15 cellular contexts compared by ENCODE assay signal in genomic region chr14:55121628-55122440, GRCh38. TPM values are rescaled to one million over a fixed set of nuclear protein-coding genes. Genes with fewer than 3 reads are reported as not detected.
DNase-seq lines count a peak whose midpoint lies in the region; ATAC-seq, FAIRE-seq and TF ChIP-seq lines count a peak whose summit lies in the region.
"Had no signal": no experiment of that assay in that cellular context is flagged by ENCODE, and none has a peak within 500 bp of the region (broad histone marks: within the 10 kb centered on the region; RNA-seq: fewer than 3 reads in every experiment).

No MANE protein-coding gene starts in this region.

- H4K20me1 ChIP-seq in SK-N-SH (ENCODE audit: insufficient read depth) = no peaks in the 10 kb centered on the region

- TF ChIP-seq EP300 in SK-N-SH (IDR thresholded peaks at IDR 0.05; ENCODE audit: borderline replicate concordance in 1 of 2, low read depth in 1 of 2, low read length in 1 of 2) = no peak

- no peak for ATAC-seq in SK-N-SH treated with all-trans-retinoic acid at 6 μM for 48 hours
- no peak for ATAC-seq in GM18907 (IDR thresholded peaks at IDR 0.05; ENCODE audit: unreplicated experiment)
- ATAC-seq: stimulated activated naive B cell treated with anti-CD40 and anti-IgM and Interleukin-4, amounts not matched to agents 10 μg/mL and 1 μg/mL and 100 μg/mL, for 72 hours had no signal

- H3K4me3 ChIP-seq in SK-N-SH (ENCODE audit: low read depth in 2 of 2, low read length in 1 of 2) (no peak overlapping the region), duodenal mucosa (ENCODE audit: low read depth in 1 of 2, low read length in 2 of 2) (peak overlapping the region; percentile 6 to 25), muscle layer of duodenum (ENCODE audit: low read depth in 1 of 2, low read length in 2 of 2) (no peak overlapping the region)

- H3K9me3 ChIP-seq in SK-N-SH (no peaks in the 10 kb centered on the region), duodenal mucosa (ENCODE audit: control insufficient read depth in 1 of 2, low read length in 2 of 2) (no peaks in the 10 kb centered on the region), muscle layer of duodenum (ENCODE audit: control insufficient read depth in 1 of 2, low read length in 2 of 2) (no peaks in the 10 kb centered on the region)

- H3K79me2 ChIP-seq in SK-N-SH (ENCODE audit: insufficient read depth) = no peaks in the 10 kb centered on the region

- no peak for TF ChIP-seq CTCF in SK-N-SH (IDR thresholded peaks at IDR 0.05)

- H3K4me2 ChIP-seq in SK-N-SH = peak overlapping the region; percentile 64; the same call in 1 of the 2 replicates

- H3K36me3 ChIP-seq in SK-N-SH (replicated peaks in 1 of 2; ENCODE audit: control insufficient read depth in 1 of 2, insufficient read depth in 2 of 2, low read length in 1 of 2) (no peaks in the 10 kb centered on the region), duodenal mucosa (ENCODE audit: control insufficient read depth in 1 of 2, insufficient read depth in 2 of 2, low read length in 2 of 2) (no peaks in the 10 kb centered on the region), muscle layer of duodenum (ENCODE audit: control insufficient read depth in 1 of 2, insufficient read depth in 2 of 2, low read length in 2 of 2) (no peaks in the 10 kb centered on the region)

- no peak for TF ChIP-seq RAD21 in SK-N-SH (IDR thresholded peaks at IDR 0.05; ENCODE audit: low read length)

- peak overlapping the region; percentile 71 for H2AFZ ChIP-seq in SK-N-SH (ENCODE audit: low read depth)

- no peak overlapping the region for H3K9ac ChIP-seq in SK-N-SH
- peak overlapping the region; percentile 22 to 23 for H3K9ac ChIP-seq in duodenal mucosa (ENCODE audit: low read depth in 1 of 2, low read length in 2 of 2)

- FAIRE-seq in urothelium cell line (lab: Jason Lieb, UNC) (peak; percentile 48), RCC 7860 (lab: Jason Lieb, UNC) (no peak)

- CTCF ChIA-PET in SK-N-SH (lab: Yijun Ruan, JAX) = interaction anchor here (0.6 to 3.3 kb wide), 6 partner anchors 10 to 219 kb away, joined by 3 to 10 read pairs (median 5); partner anchors contain the start of gene MAPK1IP1L

- H3K4me1 ChIP-seq in SK-N-SH (ENCODE audit: control insufficient read depth in 1 of 2, insufficient read depth in 2 of 2, low read depth in 1 of 2, low read length in 1 of 2) (peaks cover 7 to 16% of the 10 kb centered on the region in 2 experiments), duodenal mucosa (ENCODE audit: control insufficient read depth in 1 of 2, insufficient read depth in 2 of 2, low read length in 2 of 2) (peaks cover 71 to 85% of the 10 kb centered on the region in 2 donors), muscle layer of duodenum (ENCODE audit: control insufficient read depth in 1 of 2, insufficient read depth in 2 of 2, low read length in 2 of 2) (peaks cover 10 to 25% of the 10 kb centered on the region in 2 donors)

- WGBS in SK-N-SH (ENCODE audit: low lambda C conversion rate) = 93% methylated on average over 9 of the region's 9 CpGs

- no peak for DNase-seq in SK-N-SH
- no peak for DNase-seq in urothelium cell line (ENCODE audit: low spot score)
- DNase-seq in NCI-H1417 treated with DMSO at 0.1 percent for 48 hours (lab: John Stamatoyannopoulos, UW) = no peak
- DNase-seq in RCC 7860 (ENCODE audit: low spot score) = no peak
- DNase-seq: 8988T; activated effector memory CD4-positive, alpha-beta T cell treated with Interleukin-2 at 50 U/mL for 16 hours; H9; hypothalamus; NCI-H1092; stimulated activated naive B cell treated with anti-CD40 and anti-IgM and Interleukin-4, amounts not matched to agents 10 μg/mL and 1 μg/mL and 100 μg/mL, for 72 hours; SW 1271 had no signal

- POLR2A ChIA-PET in SK-N-SH (lab: Yijun Ruan, JAX) = interaction anchor here (0.7 to 1.5 kb wide), 3 partner anchors 20 to 294 kb away, joined by 4 to 6 read pairs (median 5); partner anchors contain the start of gene MAPK1IP1L

- no peaks in the 10 kb centered on the region for H3K9me2 ChIP-seq in SK-N-SH

- no peaks in the 10 kb centered on the region for H3F3A ChIP-seq in SK-N-SH (replicated peaks; ENCODE audit: insufficient read depth)

- H3K27ac ChIP-seq in SK-N-SH (ENCODE audit: low read depth in 2 of 2, low read length in 1 of 2) (peak overlapping the region; percentile 80 to 88; a peak in 2 of 4 replicates), duodenal mucosa (ENCODE audit: low read depth, low read length) (peak overlapping the region; percentile 63), muscle layer of duodenum (ENCODE audit: low read length) (peak overlapping the region; percentile 26)

- H3K27me3 ChIP-seq in SK-N-SH (ENCODE audit: insufficient read depth) = no peaks in the 10 kb centered on the region
- H3K27me3 ChIP-seq in duodenal mucosa (ENCODE audit: control insufficient read depth in 1 of 2, insufficient read depth in 2 of 2, low read length in 2 of 2) = no peaks in the 10 kb centered on the region
- H3K27me3 ChIP-seq in muscle layer of duodenum (ENCODE audit: low read depth, low read length) = no peaks in the 10 kb centered on the region

TF ChIP-seq in SK-N-SH, 30 proteins besides CTCF, POLR2A, EP300 and RAD21 (continues in another document):
- TF ChIP-seq MEF2A (IDR thresholded peaks at IDR 0.05; ENCODE audit: borderline replicate concordance, low read depth) = no peak
- no peak for TF ChIP-seq MXI1 (IDR thresholded peaks at IDR 0.05; ENCODE audit: low read depth, low read length)
- TF ChIP-seq REST (IDR thresholded peaks at IDR 0.05; ENCODE audit: low read depth, low read length) = no peak
- TF ChIP-seq GABPA (IDR thresholded peaks at IDR 0.05; ENCODE audit: low read depth) = no peak
- TF ChIP-seq RFX5 (IDR thresholded peaks at IDR 0.05; ENCODE audit: low read length) = no peak
- no peak for TF ChIP-seq FOSL2 (IDR thresholded peaks at IDR 0.05; ENCODE audit: borderline replicate concordance, low read depth)
- no peak for TF ChIP-seq FOXM1 (IDR thresholded peaks at IDR 0.05; ENCODE audit: low read depth)
- TF ChIP-seq SIN3A (IDR thresholded peaks at IDR 0.05; ENCODE audit: borderline replicate concordance, low read depth, low read length) = no peak

TF ChIP-seq in SK-N-SH treated with all-trans-retinoic acid at 6 μM for 48 hours, 23 proteins besides CTCF, POLR2A, EP300 and RAD21:
- TF ChIP-seq PPARA (CRISPR knock-in tag; IDR thresholded peaks at IDR 0.05; ENCODE audit: borderline replicate concordance) (no peak), SNAI2 (CRISPR knock-in tag; IDR thresholded peaks at IDR 0.05) (no peak), CREB5 (CRISPR knock-in tag; IDR thresholded peaks at IDR 0.05; ENCODE audit: low read depth) (no peak), ZC3H10 (CRISPR knock-in tag; IDR thresholded peaks at IDR 0.05) (no peak), GLIS3 (CRISPR knock-in tag; IDR thresholded peaks at IDR 0.05) (no peak), TSHZ2 (CRISPR knock-in tag; IDR thresholded peaks at IDR 0.05) (no peak), BACH2 (CRISPR knock-in tag; IDR thresholded peaks at IDR 0.05; ENCODE audit: borderline replicate concordance) (no peak), PATZ1 (CRISPR knock-in tag; IDR thresholded peaks at IDR 0.05; ENCODE audit: borderline replicate concordance) (no peak)

RNA-seq across cellular contexts. Expression of gene LGALS3, which starts 7.2 kb away (rescaled TPM):
- polyA plus RNA-seq in SK-N-SH (2012; rRNA removed) = 59.5 and 59.8 TPM in 2 replicates
- polyA plus RNA-seq in SK-N-SH (2012; cell fraction: cytosol; rRNA removed) = 50.7 and 56.5 TPM in 2 replicates
- 51.5 and 55.5 TPM in 2 replicates for polyA plus RNA-seq in SK-N-SH (2012; cell fraction: nucleus; rRNA removed)

Comparison
In these comparisons a context has a peak if more than half of its experiments do, and no peak if none do; other contexts are left out.
1. H3K27ac ChIP-seq: peak in every context shown above with its lines; median percentile 84 in SK-N-SH; 63 in duodenal mucosa; 26 in muscle layer of duodenum.
2. H3K4me3 ChIP-seq: peak in duodenal mucosa (2 of 2); none in SK-N-SH (0 of 2) and muscle layer of duodenum (0 of 2).